In the genomic region with DNA sequence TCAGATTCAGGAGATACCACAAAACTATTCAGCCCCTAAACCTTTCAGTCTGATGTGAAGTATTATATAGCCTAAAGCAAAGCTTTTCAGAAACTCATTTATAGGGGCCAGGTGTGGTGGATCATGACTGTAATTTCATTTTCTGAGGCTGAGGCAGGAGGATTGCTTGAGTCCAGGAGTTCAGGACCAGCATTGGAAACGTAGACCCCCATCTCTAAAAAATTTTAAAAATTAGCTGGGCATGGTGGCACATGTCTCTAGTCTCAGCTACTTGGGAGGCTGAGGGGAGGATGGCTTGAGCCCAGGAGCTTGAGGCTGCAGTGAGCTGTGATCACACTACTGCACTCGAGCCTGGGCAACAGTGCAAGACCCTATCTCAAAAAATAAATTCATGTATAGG, we compare ENCODE assay signal across 8 cellular contexts.
"Had no signal": no experiment of that assay in that cellular context is flagged by ENCODE, and none has a peak within 500 bp of the region (broad histone marks: within the 10 kb centered on the region; RNA-seq: fewer than 3 reads in every experiment).

No MANE protein-coding gene starts in this region.

- ATAC-seq: GM23338, HepG2 had no signal

- H3K27ac ChIP-seq: HL-60, KMS-11 had no signal

- DNase-seq: H9, HCEC 1CT, HFFc6, KBM-7 had no signal

- H2AFZ ChIP-seq: GM23338 had no signal

- H3K9ac ChIP-seq: KMS-11 had no signal

- H3K4me2 ChIP-seq: GM23338, KMS-11 had no signal

- H3K4me3 ChIP-seq: GM23338 had no signal
